Comparison of ENCODE assay signal across 9 cellular contexts in the genomic region with DNA sequence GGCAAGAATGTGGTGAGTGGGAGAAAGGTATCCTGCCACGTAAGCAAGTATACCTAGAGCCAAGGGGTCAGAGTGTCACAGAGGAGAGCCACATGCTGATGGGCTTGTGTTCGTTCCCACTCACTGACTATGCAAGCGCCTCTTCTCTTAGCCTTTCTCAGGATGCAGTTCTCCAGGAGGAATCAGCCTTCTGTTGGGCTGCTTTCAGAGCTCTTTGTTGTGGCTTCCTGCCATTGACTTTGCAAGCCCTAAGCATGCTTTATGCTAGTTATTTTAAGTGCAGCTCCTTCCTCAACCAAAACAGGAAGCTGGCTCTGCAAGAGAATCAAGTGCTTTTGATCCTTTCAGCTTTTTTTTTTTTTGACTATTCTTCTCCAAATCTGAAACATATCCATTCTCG.
A peak's percentile ranks its signal among the peaks of the same experiment; 100 is the strongest.
DNase-seq lines count a peak whose midpoint lies in the region; TF ChIP-seq lines count a peak whose summit lies in the region.
"Had no signal": no experiment of that assay in that cellular context is flagged by ENCODE, and none has a peak within 500 bp of the region (broad histone marks: within the 10 kb centered on the region; RNA-seq: fewer than 3 reads in every experiment).

No MANE protein-coding gene starts in this region.

- no peaks in the 10 kb centered on the region for H3K27me3 ChIP-seq in vagina
- H3K27me3 ChIP-seq: pancreas had no signal

- no peak for TF ChIP-seq CTCF in glutamatergic neuron (IDR thresholded peaks at IDR 0.05; ENCODE audit: partially characterized antibody, unreplicated experiment)
- TF ChIP-seq CTCF in vagina (IDR thresholded peaks at IDR 0.05): no peak

- peak overlapping the region; percentile 60 for H3K27ac Mint-ChIP-seq in activated naive CD4-positive, alpha-beta T cell treated with anti-CD3 and anti-CD28 coated beads for 36 hours
- H3K27ac Mint-ChIP-seq in glutamatergic neuron (ENCODE audit: unreplicated experiment): peak overlapping the region; percentile 17

- intact Hi-C loops in activated naive CD4-positive, alpha-beta T cell treated with anti-CD3 and anti-CD28 coated beads for 36 hours (cut with micrococcal nuclease): loop anchor here (5.0 kb wide), 1 partner anchor 86 kb away; no protein-coding TSS in a partner anchor
- intact Hi-C loops in vagina (cut with DNase I): no loop called here

- no peak overlapping the region for H3K4me3 ChIP-seq in vagina
- H3K4me3 ChIP-seq: pancreas had no signal

- CTCF ChIA-PET in activated naive CD4-positive, alpha-beta T cell treated with anti-CD3 and anti-CD28 coated beads for 36 hours (lab: Charles Lee): interaction anchor here (0.6 to 1.5 kb wide), 4 partner anchors 19 to 760 kb away, joined by 3 to 5 read pairs (median 4); no protein-coding TSS in a partner anchor

- no peak overlapping the region for H3K4me3 Mint-ChIP-seq in activated naive CD4-positive, alpha-beta T cell treated with anti-CD3 and anti-CD28 coated beads for 36 hours
- H3K4me3 Mint-ChIP-seq in glutamatergic neuron (ENCODE audit: unreplicated experiment): no peak overlapping the region

- H3K36me3 Mint-ChIP-seq in activated naive CD4-positive, alpha-beta T cell treated with anti-CD3 and anti-CD28 coated beads for 36 hours (ENCODE audit: low read depth): peaks cover 16% of the 10 kb centered on the region
- peaks cover 11% of the 10 kb centered on the region for H3K36me3 Mint-ChIP-seq in glutamatergic neuron (ENCODE audit: unreplicated experiment)

- no peak overlapping the region for H3K27ac ChIP-seq in vagina

- H3K36me3 ChIP-seq in vagina: peaks cover 0 to 10% of the 10 kb centered on the region in 2 donors

- TF ChIP-seq POLR2A in vagina (IDR thresholded peaks at IDR 0.05): no peak

- H3K4me1 ChIP-seq in vagina: no peaks in the 10 kb centered on the region
- H3K4me1 ChIP-seq: pancreas had no signal

- H3K9me3 Mint-ChIP-seq in activated naive CD4-positive, alpha-beta T cell treated with anti-CD3 and anti-CD28 coated beads for 36 hours: no peaks in the 10 kb centered on the region
- peaks cover 6% of the 10 kb centered on the region for H3K9me3 Mint-ChIP-seq in glutamatergic neuron (ENCODE audit: unreplicated experiment)

- no peaks in the 10 kb centered on the region for H3K9me3 ChIP-seq in vagina
- H3K9me3 ChIP-seq: pancreas had no signal

- peaks cover 47% of the 10 kb centered on the region for H3K4me1 Mint-ChIP-seq in activated naive CD4-positive, alpha-beta T cell treated with anti-CD3 and anti-CD28 coated beads for 36 hours (ENCODE audit: low read depth)
- H3K4me1 Mint-ChIP-seq in glutamatergic neuron (ENCODE audit: low read depth, unreplicated experiment): no peaks in the 10 kb centered on the region

- no peaks in the 10 kb centered on the region for H3K27me3 Mint-ChIP-seq in activated naive CD4-positive, alpha-beta T cell treated with anti-CD3 and anti-CD28 coated beads for 36 hours (ENCODE audit: low read depth)
- peaks cover 7% of the 10 kb centered on the region for H3K27me3 Mint-ChIP-seq in glutamatergic neuron (ENCODE audit: unreplicated experiment)

- DNase-seq in activated naive CD4-positive, alpha-beta T cell treated with anti-CD3 and anti-CD28 coated beads for 36 hours: peak; percentile 45
- DNase-seq in activated naive CD4-positive, alpha-beta T cell treated with anti-CD3 and anti-CD28 coated beads, Interleukin-2, amount 50 U/mL, for 16 hours: no peak
- peak; percentile 5 for DNase-seq in activated CD4-positive, alpha-beta T cell treated with anti-CD3 and anti-CD28 coated beads, Interleukin-2, amount 50 U/mL, for 1 hour
- DNase-seq in glutamatergic neuron (no peak), superior temporal gyrus (ENCODE audit: extremely low spot score) (peak; percentile 64), NCI-H446 (lab: John Stamatoyannopoulos, UW) (no peak), NCI-H2196 (lab: John Stamatoyannopoulos, UW; ENCODE audit: unreplicated experiment) (no peak), vagina (ENCODE audit: extremely low spot score in 2 of 2) (no peak)

Comparison
In these comparisons a context has a peak if more than half of its experiments do, and no peak if none do; other contexts are left out.
1. DNase-seq: peak in activated naive CD4-positive, alpha-beta T cell treated with anti-CD3 and anti-CD28 coated beads for 36 hours (single experiment), activated CD4-positive, alpha-beta T cell treated with anti-CD3 and anti-CD28 coated beads, Interleukin-2, amount 50 U/mL, for 1 hour (single experiment) and superior temporal gyrus (single experiment); none in activated naive CD4-positive, alpha-beta T cell treated with anti-CD3 and anti-CD28 coated beads, Interleukin-2, amount 50 U/mL, for 16 hours (single experiment), glutamatergic neuron (single experiment), NCI-H446 (0 of 2), NCI-H2196 (single experiment) and vagina (0 of 2).